Comparison of ENCODE assay signal across 8 cellular contexts in genomic region chr10:87200924-87201323, GRCh38. TPM values are rescaled to one million over a fixed set of nuclear protein-coding genes. Genes with fewer than 3 reads are reported as not detected.
DNase-seq lines count a peak whose midpoint lies in the region; ATAC-seq lines count a peak whose summit lies in the region.
"Not testable (repeated sequence)": the region's sequence is repeated elsewhere in the genome, so short reads cannot be mapped to it uniquely, and the experiment has no call there.

No MANE protein-coding gene starts in this region.

- not testable (repeated sequence) for H3K9ac ChIP-seq in BLaER1; trophoblast cell (ENCODE audit: low read length)

- not testable (repeated sequence) for H2AK5ac ChIP-seq in trophoblast cell (ENCODE audit: low read length)

- H3K27me3 ChIP-seq in BLaER1; trophoblast cell (ENCODE audit: insufficient read depth, low read length): not testable (repeated sequence)

- H3K79me1 ChIP-seq in trophoblast cell (ENCODE audit: low read length) = not testable (repeated sequence)

- not testable (repeated sequence) for H3K36me3 ChIP-seq in BLaER1; trophoblast cell (ENCODE audit: control insufficient read depth in 1 of 2, insufficient read depth in 2 of 2, low read length in 2 of 2)

- not testable (repeated sequence) for H2BK12ac ChIP-seq in trophoblast cell (ENCODE audit: low read length)

- not testable (repeated sequence) for H3K79me2 ChIP-seq in trophoblast cell (ENCODE audit: control insufficient read depth, insufficient read depth, low read length, poor library complexity)

- not testable (repeated sequence) for H3K27ac ChIP-seq in BLaER1; trophoblast cell (ENCODE audit: low read depth, low read length)

- not testable (repeated sequence) for H4K20me1 ChIP-seq in BLaER1

- H2BK120ac ChIP-seq in trophoblast cell (ENCODE audit: insufficient read depth, low read length, poor library complexity) = not testable (repeated sequence)

- DNase-seq in HT-29 (ENCODE audit: low spot score) (peak; percentile 18), SIG-M5 treated with dmso at 0.1 percent for 504 hours (lab: John Stamatoyannopoulos, UW; ENCODE audit: unreplicated experiment) (peak; percentile 34), amniotic epithelial cell (ENCODE audit: low read depth) (peak; percentile 8), glomerular visceral epithelial cell (ENCODE audit: extremely low spot score) (peak; percentile 72), trophoblast cell (peak; percentile 53 to 81)

- ATAC-seq in GM18870 (IDR thresholded peaks at IDR 0.05; ENCODE audit: unreplicated experiment) (peak; percentile 66), HG02610 (IDR thresholded peaks at IDR 0.05; ENCODE audit: unreplicated experiment) (peak; percentile 56)

- H4K91ac ChIP-seq in trophoblast cell (ENCODE audit: low read depth, low read length) = not testable (repeated sequence)

- not testable (repeated sequence) for H3K9me3 ChIP-seq in BLaER1; trophoblast cell (ENCODE audit: insufficient read depth, low read depth, low read length)

- not testable (repeated sequence) for H3K4ac ChIP-seq in trophoblast cell (ENCODE audit: low read depth, low read length)

- H3K4me2 ChIP-seq in BLaER1 = peak overlapping the region; percentile 25
- not testable (repeated sequence) for H3K4me2 ChIP-seq in trophoblast cell (ENCODE audit: low read length)

- H3K18ac ChIP-seq in trophoblast cell (ENCODE audit: low read length) = not testable (repeated sequence)

- H3K14ac ChIP-seq in trophoblast cell (ENCODE audit: low read length) = not testable (repeated sequence)

- H3K4me1 ChIP-seq in BLaER1 = peaks cover 14% of the 10 kb centered on the region
- not testable (repeated sequence) for H3K4me1 ChIP-seq in trophoblast cell (ENCODE audit: control insufficient read depth in 1 of 2, insufficient read depth in 2 of 2, low read length in 2 of 2)

- H4K8ac ChIP-seq in trophoblast cell (ENCODE audit: low read depth, low read length) = not testable (repeated sequence)

- not testable (repeated sequence) for H2BK5ac ChIP-seq in trophoblast cell (ENCODE audit: low read depth, low read length, poor library complexity)

- H2AFZ ChIP-seq in trophoblast cell (ENCODE audit: insufficient read depth, low read length, poor library complexity) = not testable (repeated sequence)

- not testable (repeated sequence) for H3K4me3 ChIP-seq in BLaER1; trophoblast cell (ENCODE audit: low read depth, low read length)

- no CpG with 5 or more reads among the region's 6 CpGs for WGBS in trophoblast cell (ENCODE audit: extremely low coverage, insufficient coverage, insufficient read length)

- H4K12ac ChIP-seq in trophoblast cell (ENCODE audit: low read depth, low read length) = not testable (repeated sequence)

- not testable (repeated sequence) for H3K23ac ChIP-seq in trophoblast cell (ENCODE audit: low read length)

RNA-seq across cellular contexts. Expression of gene NUTM2A, which starts 24.3 kb away (rescaled TPM):
- total RNA-seq in HT-29 (2014; rRNA removed; shearing (Covaris generic)) = 0.21 TPM in 1 of 2 replicates, not detected in the other
- 0.81 and 0.83 TPM in 2 replicates for polyA plus RNA-seq in trophoblast cell (2013)

Comparison
In these comparisons a context has a peak if more than half of its experiments do, and no peak if none do; other contexts are left out.
1. DNase-seq: peak in every context shown above with its lines; median percentile 72 in glomerular visceral epithelial cell; 67 in trophoblast cell; 34 in SIG-M5 treated with dmso at 0.1 percent for 504 hours; 18 in HT-29; 8 in amniotic epithelial cell.